ENCODE assay signal across 1 cellular context in the genomic region with DNA sequence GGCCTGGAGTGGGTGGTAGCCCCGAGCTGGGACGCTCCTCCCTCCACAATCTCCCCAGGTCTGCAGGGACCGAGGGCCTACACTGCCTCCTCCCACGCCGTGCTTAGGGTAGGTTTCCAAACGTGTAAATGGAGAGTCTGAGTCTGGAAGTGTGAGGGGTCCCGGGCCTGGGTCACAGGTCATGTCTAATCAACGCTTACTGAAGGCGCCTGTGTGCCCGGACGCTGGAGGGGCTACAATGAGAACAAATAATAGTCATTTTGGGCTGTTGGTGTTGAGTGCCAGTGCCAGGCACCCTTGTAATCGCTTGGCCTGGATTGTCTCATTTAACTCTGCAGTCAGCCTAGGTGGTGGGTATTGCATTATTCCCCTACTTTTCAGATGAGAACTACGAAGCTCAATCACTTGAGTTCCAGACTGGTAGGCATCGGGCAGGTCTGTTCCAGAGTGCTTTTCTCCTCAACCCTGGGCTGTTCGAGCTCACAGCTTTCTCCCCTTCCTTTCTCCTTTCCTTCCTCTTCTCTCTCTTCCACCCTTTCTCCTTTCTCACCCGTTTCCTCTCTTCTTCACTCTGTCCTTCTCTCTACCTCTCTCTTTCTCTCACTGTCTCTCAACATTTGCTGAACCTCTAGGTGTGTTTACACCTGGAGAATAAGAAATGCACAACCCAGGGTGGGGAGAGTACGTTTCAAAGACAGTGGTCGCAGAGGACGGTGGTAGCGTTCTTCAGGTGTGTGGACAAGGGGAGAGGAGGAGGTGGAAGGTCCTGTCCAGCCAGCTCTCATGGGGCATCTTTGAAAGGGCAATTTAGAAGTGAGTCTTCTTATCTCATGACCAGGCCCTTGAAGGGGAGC.
TF ChIP-seq lines count a peak whose summit lies in the region.

No MANE protein-coding gene starts in this region.

TF ChIP-seq in A549, 52 proteins besides CTCF, POLR2A, EP300 and RAD21 (continued from another document):
- TF ChIP-seq, protein P1, sequence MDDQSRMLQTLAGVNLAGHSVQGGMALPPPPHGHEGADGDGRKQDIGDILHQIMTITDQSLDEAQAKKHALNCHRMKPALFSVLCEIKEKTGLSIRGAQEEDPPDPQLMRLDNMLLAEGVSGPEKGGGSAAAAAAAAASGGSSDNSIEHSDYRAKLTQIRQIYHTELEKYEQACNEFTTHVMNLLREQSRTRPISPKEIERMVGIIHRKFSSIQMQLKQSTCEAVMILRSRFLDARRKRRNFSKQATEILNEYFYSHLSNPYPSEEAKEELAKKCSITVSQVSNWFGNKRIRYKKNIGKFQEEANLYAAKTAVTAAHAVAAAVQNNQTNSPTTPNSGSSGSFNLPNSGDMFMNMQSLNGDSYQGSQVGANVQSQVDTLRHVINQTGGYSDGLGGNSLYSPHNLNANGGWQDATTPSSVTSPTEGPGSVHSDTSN (IDR thresholded peaks at IDR 0.05): no peak
- no peak for TF ChIP-seq TP53 (CRISPR knock-in tag; IDR thresholded peaks at IDR 0.05)
- no peak for TF ChIP-seq CBX8 (IDR thresholded peaks at IDR 0.05)
- TF ChIP-seq, protein P2, sequence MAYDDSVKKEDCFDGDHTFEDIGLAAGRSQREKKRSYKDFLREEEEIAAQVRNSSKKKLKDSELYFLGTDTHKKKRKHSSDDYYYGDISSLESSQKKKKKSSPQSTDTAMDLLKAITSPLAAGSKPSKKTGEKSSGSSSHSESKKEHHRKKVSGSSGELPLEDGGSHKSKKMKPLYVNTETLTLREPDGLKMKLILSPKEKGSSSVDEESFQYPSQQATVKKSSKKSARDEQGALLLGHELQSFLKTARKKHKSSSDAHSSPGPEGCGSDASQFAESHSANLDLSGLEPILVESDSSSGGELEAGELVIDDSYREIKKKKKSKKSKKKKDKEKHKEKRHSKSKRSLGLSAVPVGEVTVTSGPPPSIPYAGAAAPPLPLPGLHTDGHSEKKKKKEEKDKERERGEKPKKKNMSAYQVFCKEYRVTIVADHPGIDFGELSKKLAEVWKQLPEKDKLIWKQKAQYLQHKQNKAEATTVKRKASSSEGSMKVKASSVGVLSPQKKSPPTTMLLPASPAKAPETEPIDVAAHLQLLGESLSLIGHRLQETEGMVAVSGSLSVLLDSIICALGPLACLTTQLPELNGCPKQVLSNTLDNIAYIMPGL (CRISPR knock-in tag; IDR thresholded peaks at IDR 0.05; ENCODE audit: borderline replicate concordance): no peak
- TF ChIP-seq ZSCAN20 (CRISPR knock-in tag; IDR thresholded peaks at IDR 0.05): no peak
